7 cellular contexts compared by ENCODE assay signal in genomic region chr22:37187552-37187890, GRCh38. TPM values are rescaled to one million over a fixed set of nuclear protein-coding genes. Genes with fewer than 3 reads are reported as not detected.
DNase-seq lines count a peak whose midpoint lies in the region; TF ChIP-seq lines count a peak whose summit lies in the region.

No MANE protein-coding gene starts in this region.

- TF ChIP-seq CTCF in liver (IDR thresholded peaks at IDR 0.05; ENCODE audit: low read depth, low read length, missing input control) (no peak), tibial artery (IDR thresholded peaks at IDR 0.05) (no peak)

- H3K4me1 Mint-ChIP-seq in dendritic cell treated with granulocyte-macrophage colony-stimulating factor and Interleukin-4, amounts not matched to agents 40 ng/mL and 50 ng/mL, for 4 days (ENCODE audit: low read depth) = peaks cover 21% of the 10 kb centered on the region

- H3K27ac ChIP-seq in liver (ENCODE audit: low read depth in 1 of 2, low read length in 2 of 2) (peak overlapping the region; percentile 76 to 84), tibial artery (peak overlapping the region; percentile 55 to 69)

- 57% methylated on average over 5 of the region's 5 CpGs for WGBS in liver

- intact Hi-C loops in dendritic cell treated with granulocyte-macrophage colony-stimulating factor and Interleukin-4, amounts not matched to agents 40 ng/mL and 50 ng/mL, for 4 days (cut with micrococcal nuclease) = no loop called here
- intact Hi-C loops in tibial artery (cut with DNase I; ENCODE audit: low total_unique reads) = no loop called here

- no peak for TF ChIP-seq RAD21 in liver (IDR thresholded peaks at IDR 0.05)

- peaks cover 4 to 15% (median 8%) of the 10 kb centered on the region in 4 donors for H3K4me1 ChIP-seq in liver (ENCODE audit: control insufficient read depth in 4 of 4, insufficient read depth in 4 of 4, low read length in 3 of 4)
- peaks cover 0 to 29% (median 10%) of the 10 kb centered on the region in 4 donors for H3K4me1 ChIP-seq in tibial artery

- H3K4me3 ChIP-seq in liver (ENCODE audit: low read depth in 1 of 3, low read length in 3 of 3) (no peak overlapping the region), tibial artery (peak overlapping the region; percentile 26 to 38)

- no peaks in the 10 kb centered on the region for H3K9me3 Mint-ChIP-seq in dendritic cell treated with granulocyte-macrophage colony-stimulating factor and Interleukin-4, amounts not matched to agents 40 ng/mL and 50 ng/mL, for 4 days

- DNase-seq in M059J (ENCODE audit: low read depth) = peak; percentile 76
- no peak for DNase-seq in tibial artery
- DNase-seq in 8988T = no peak
- no peak for DNase-seq in activated CD4-positive, alpha-beta T cell treated with anti-CD3 and anti-CD28 coated beads for 1 hour
- DNase-seq in NCI-H345 (lab: John Stamatoyannopoulos, UW) = no peak

- no peak overlapping the region for H3K9ac ChIP-seq in liver (ENCODE audit: low read depth in 1 of 2, low read length in 2 of 2)

- no peak overlapping the region for H3K4me3 Mint-ChIP-seq in dendritic cell treated with granulocyte-macrophage colony-stimulating factor and Interleukin-4, amounts not matched to agents 40 ng/mL and 50 ng/mL, for 4 days

- H3K27ac Mint-ChIP-seq in dendritic cell treated with granulocyte-macrophage colony-stimulating factor and Interleukin-4, amounts not matched to agents 40 ng/mL and 50 ng/mL, for 4 days = peak overlapping the region; percentile 30

- H3K27me3 Mint-ChIP-seq in dendritic cell treated with granulocyte-macrophage colony-stimulating factor and Interleukin-4, amounts not matched to agents 40 ng/mL and 50 ng/mL, for 4 days = peaks cover 36% of the 10 kb centered on the region

- no peaks in the 10 kb centered on the region for H3K27me3 ChIP-seq in liver (ENCODE audit: control insufficient read depth in 4 of 4, insufficient read depth in 4 of 4, low read length in 3 of 4)
- H3K27me3 ChIP-seq in tibial artery = peaks cover 0 to 14% of the 10 kb centered on the region in 2 donors

- no peaks in the 10 kb centered on the region for H3K9me3 ChIP-seq in liver (ENCODE audit: control insufficient read depth in 4 of 4, low read length in 3 of 4)
- H3K9me3 ChIP-seq in tibial artery = no peaks in the 10 kb centered on the region

- H3K36me3 ChIP-seq in liver (ENCODE audit: control insufficient read depth in 4 of 4, insufficient read depth in 3 of 4, low read depth in 1 of 4, low read length in 3 of 4) = peaks cover 0 to 4% (median 0%) of the 10 kb centered on the region in 4 donors
- no peaks in the 10 kb centered on the region for H3K36me3 ChIP-seq in tibial artery

- H3K36me3 Mint-ChIP-seq in dendritic cell treated with granulocyte-macrophage colony-stimulating factor and Interleukin-4, amounts not matched to agents 40 ng/mL and 50 ng/mL, for 4 days (ENCODE audit: low read depth) = no peaks in the 10 kb centered on the region

TF ChIP-seq in liver, 16 proteins besides CTCF, POLR2A, EP300 and RAD21:
- no peak for TF ChIP-seq NR2F2 (IDR thresholded peaks at IDR 0.05)
- no peak for TF ChIP-seq REST (IDR thresholded peaks at IDR 0.05)
- TF ChIP-seq SP1 (IDR thresholded peaks at IDR 0.05) = no peak
- TF ChIP-seq ATF3 (IDR thresholded peaks at IDR 0.05) = no peak
- no peak for TF ChIP-seq FOXA2 (IDR thresholded peaks at IDR 0.05)
- no peak for TF ChIP-seq MAX (IDR thresholded peaks at IDR 0.05)
- no peak for TF ChIP-seq TAF1 (conservative IDR thresholded peaks at IDR 0.05)
- TF ChIP-seq RXRA (IDR thresholded peaks at IDR 0.05) = no peak
- no peak for TF ChIP-seq HNF4G (IDR thresholded peaks at IDR 0.05)
- TF ChIP-seq EGR1 (IDR thresholded peaks at IDR 0.05; ENCODE audit: low read depth in 2 of 2) = no peak

RNA-seq across cellular contexts. Expression of gene C1QTNF6, which starts 0.5 kb away (rescaled TPM):
- total RNA-seq in M059J (2014; rRNA removed; shearing (Covaris generic)) = 14.0 and 16.5 TPM in 2 replicates
- 1 to 10 TPM; 3.7 to 4.2 TPM for total RNA-seq in liver
- 1 to 10 TPM; 3.1 to 4.5 TPM for polyA plus RNA-seq in liver

RNA-seq across cellular contexts. Expression of gene SSTR3, which starts 24.8 kb away (rescaled TPM):
- total RNA-seq in M059J (2014; rRNA removed; shearing (Covaris generic)) = not detected in 2 replicates
- under 1 TPM in 1 of 2 donors, not detected in 1; 0.19 TPM for total RNA-seq in liver
- polyA plus RNA-seq in liver = not detected

RNA-seq across cellular contexts. Expression of gene IL2RB, which starts 37.8 kb away (rescaled TPM):
- 0.07 and 0.59 TPM in 2 replicates for total RNA-seq in M059J (2014; rRNA removed; shearing (Covaris generic))
- total RNA-seq in liver = 1 to 10 TPM; 1.1 to 1.8 TPM
- 1 to 10 TPM; 1.3 TPM for polyA plus RNA-seq in liver

RNA-seq across cellular contexts. Expression of gene RAC2, which starts 56.5 kb away (rescaled TPM):
- total RNA-seq in M059J (2014; rRNA removed; shearing (Covaris generic)) = 3.7 and 5.0 TPM in 2 replicates
- 10 to 100 TPM in 1 of 2 donors, 1 to 10 TPM in 1; 4.0 to 15.0 TPM for total RNA-seq in liver
- 1 to 10 TPM; 6.1 to 8.7 TPM for polyA plus RNA-seq in liver

Comparison
In these comparisons a context has a peak if more than half of its experiments do, and no peak if none do; other contexts are left out.
1. H3K4me3 ChIP-seq: peak in tibial artery (2 of 2); none in liver (0 of 3).